18 cellular contexts compared by ENCODE assay signal in genomic region chr9:99371376-99371775, GRCh38.
"Had no signal": no experiment of that assay in that cellular context is flagged by ENCODE, and none has a peak within 500 bp of the region (broad histone marks: within the 10 kb centered on the region; RNA-seq: fewer than 3 reads in every experiment).

No MANE protein-coding gene starts in this region.

- DNase-seq: colonic mucosa; cortex of kidney; effector CD4-positive, alpha-beta T cell; effector memory CD4-positive, alpha-beta T cell; foreskin keratinocyte; heart left ventricle; hypothalamus; immature natural killer cell; left cardiac atrium; left lung; left ventricle myocardium superior; lower lobe of right lung; mesenchymal stem cell; mucosa of descending colon; naive B cell had no signal

- H3K27ac ChIP-seq: colonic mucosa, esophagus muscularis mucosa, foreskin keratinocyte, gastroesophageal sphincter, heart left ventricle, hepatocyte, left lung, lower lobe of right lung had no signal

- H3K9me3 ChIP-seq: colonic mucosa, esophagus muscularis mucosa, gastroesophageal sphincter, heart left ventricle, left lung, lower lobe of right lung, mucosa of descending colon had no signal

- H3K27me3 ChIP-seq: colonic mucosa, esophagus muscularis mucosa, gastroesophageal sphincter, heart left ventricle, hepatocyte had no signal

- H3K36me3 ChIP-seq: colonic mucosa, esophagus muscularis mucosa, gastroesophageal sphincter, heart left ventricle, left lung, lower lobe of right lung had no signal

- H3K79me2 ChIP-seq: hepatocyte had no signal

- H2AFZ ChIP-seq: hepatocyte had no signal

- ATAC-seq: foreskin keratinocyte, gastroesophageal sphincter, heart left ventricle, left cardiac atrium, left ventricle myocardium superior, lower lobe of right lung, mucosa of descending colon had no signal

- H3K4me1 ChIP-seq: colonic mucosa, foreskin keratinocyte had no signal

- H3K4me3 ChIP-seq: colonic mucosa, esophagus muscularis mucosa, gastroesophageal sphincter, heart left ventricle, hepatocyte, left lung, lower lobe of right lung, mucosa of descending colon had no signal

- H3K4me2 ChIP-seq: hepatocyte had no signal
